ENCODE assay signal across 9 cellular contexts in the genomic region with DNA sequence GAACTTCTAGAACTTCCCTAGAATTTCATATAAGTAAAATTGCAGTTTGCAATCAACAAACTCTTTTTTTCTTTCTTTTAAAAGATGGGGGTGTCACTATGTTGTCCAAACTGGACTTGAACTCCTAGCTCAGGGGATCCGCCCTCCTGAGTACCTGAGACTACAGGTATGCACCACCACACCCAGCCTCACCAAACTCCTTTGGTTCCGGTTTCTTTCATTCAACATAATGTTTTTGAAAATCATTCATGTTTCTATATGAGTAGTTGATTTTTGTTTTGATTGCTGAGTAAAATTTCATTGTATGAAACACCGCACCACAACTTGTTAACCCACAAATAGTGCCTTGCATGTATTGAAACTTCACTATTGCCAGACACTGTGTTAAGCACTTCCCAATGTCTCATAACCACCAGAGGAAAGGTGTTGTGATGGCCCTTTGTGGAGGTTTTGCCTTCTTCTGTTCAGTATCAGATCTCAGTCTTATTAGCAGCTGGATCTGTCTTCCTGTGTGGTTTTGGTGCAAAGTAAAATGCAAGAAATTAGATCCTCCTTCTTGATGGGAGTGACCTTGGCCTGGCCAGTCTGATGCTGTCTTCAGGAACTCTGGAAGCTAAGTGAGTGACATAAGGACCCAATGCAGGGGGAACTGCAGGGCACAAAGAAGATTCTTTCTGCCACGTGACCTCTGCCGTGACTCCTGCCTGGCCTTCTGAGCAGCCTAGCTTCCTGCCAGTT.
DNase-seq lines count a peak whose midpoint lies in the region; ATAC-seq and TF ChIP-seq lines count a peak whose summit lies in the region.
"Had no signal": no experiment of that assay in that cellular context is flagged by ENCODE, and none has a peak within 500 bp of the region (broad histone marks: within the 10 kb centered on the region; RNA-seq: fewer than 3 reads in every experiment).

No MANE protein-coding gene starts in this region.

- no peaks in the 10 kb centered on the region for H3K9me3 ChIP-seq in effector memory CD4-positive, alpha-beta T cell (ENCODE audit: control insufficient read depth, low read length)
- no peaks in the 10 kb centered on the region for H3K9me3 ChIP-seq in WERI-Rb-1 (ENCODE audit: severe bottlenecking)

- ATAC-seq in GM18511 (IDR thresholded peaks at IDR 0.05; ENCODE audit: unreplicated experiment) (peak; percentile 84), GM19467 (IDR thresholded peaks at IDR 0.05; ENCODE audit: unreplicated experiment) (peak; percentile 65), HG03095 (IDR thresholded peaks at IDR 0.05; ENCODE audit: unreplicated experiment) (peak; percentile 68)

- no peaks in the 10 kb centered on the region for H3K4me1 ChIP-seq in effector memory CD4-positive, alpha-beta T cell (ENCODE audit: control insufficient read depth, insufficient read depth, low read length, poor library complexity, severe bottlenecking)

- no peak overlapping the region for H3K27ac ChIP-seq in effector memory CD4-positive, alpha-beta T cell (ENCODE audit: insufficient read depth, low read length, poor library complexity, severe bottlenecking)
- H3K27ac ChIP-seq in WERI-Rb-1, result no peak overlapping the region

- TF ChIP-seq CTCF in WERI-Rb-1 (IDR thresholded peaks at IDR 0.05; ENCODE audit: low read depth, low read length), result no peak

- DNase-seq in UCSD-AML1 (lab: John Stamatoyannopoulos, UW; ENCODE audit: unreplicated experiment) (peak; percentile 65), dedifferentiated amniotic fluid mesenchymal stem cell (ENCODE audit: extremely low spot score) (no peak), WERI-Rb-1 (no peak), NCI-H1105 treated with DMSO at 0.1 percent for 48 hours (lab: John Stamatoyannopoulos, UW) (no peak)
- DNase-seq in effector memory CD4-positive, alpha-beta T cell, result no peak
- DNase-seq: activated CD4-positive, alpha-beta T cell treated with anti-CD3 and anti-CD28 coated beads for 4 hours had no signal

- no peaks in the 10 kb centered on the region for H3K27me3 ChIP-seq in effector memory CD4-positive, alpha-beta T cell (replicated peaks; ENCODE audit: control insufficient read depth, insufficient read depth, low read length, poor library complexity, severe bottlenecking)
- no peaks in the 10 kb centered on the region for H3K27me3 ChIP-seq in WERI-Rb-1 (ENCODE audit: insufficient read depth, low read depth, severe bottlenecking)

- H3K36me3 ChIP-seq in effector memory CD4-positive, alpha-beta T cell (ENCODE audit: control insufficient read depth, insufficient read depth, low read length), result no peaks in the 10 kb centered on the region
- no peaks in the 10 kb centered on the region for H3K36me3 ChIP-seq in WERI-Rb-1

- H3K4me3 ChIP-seq in effector memory CD4-positive, alpha-beta T cell (ENCODE audit: insufficient read depth, low read depth, low read length, poor library complexity, severe bottlenecking), result no peak overlapping the region
- no peak overlapping the region for H3K4me3 ChIP-seq in WERI-Rb-1 (ENCODE audit: low read depth, low read length)
